In the genomic region with DNA sequence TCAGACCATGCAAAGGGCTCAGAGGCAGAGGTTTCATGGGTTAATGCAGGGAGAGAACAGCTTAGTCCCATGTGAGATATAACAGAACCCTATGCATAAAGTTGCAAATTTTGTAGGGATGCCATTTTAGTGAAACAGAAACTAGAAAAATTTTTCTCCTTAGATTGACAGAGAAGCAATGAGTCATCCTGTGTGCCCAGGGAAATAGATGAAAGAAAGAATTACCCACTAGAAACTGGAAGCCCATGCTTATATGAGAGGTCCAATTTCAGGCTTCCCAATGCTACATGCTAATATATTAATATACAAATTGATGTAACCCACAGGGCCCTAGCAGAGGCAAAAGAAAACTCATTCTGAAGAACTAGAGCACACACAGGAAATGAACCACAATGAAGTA, we compare ENCODE assay signal across 29 cellular contexts. TPM values are rescaled to one million over a fixed set of nuclear protein-coding genes. Genes with fewer than 3 reads are reported as not detected.
DNase-seq lines count a peak whose midpoint lies in the region; ATAC-seq, FAIRE-seq and TF ChIP-seq lines count a peak whose summit lies in the region.
"Had no signal": no experiment of that assay in that cellular context is flagged by ENCODE, and none has a peak within 500 bp of the region (broad histone marks: within the 10 kb centered on the region; RNA-seq: fewer than 3 reads in every experiment).

No MANE protein-coding gene starts in this region.

- TF ChIP-seq POLR2A in GM12891 (IDR thresholded peaks at IDR 0.05; ENCODE audit: low read depth, low read length): no peak

- no peak overlapping the region for H3K4me3 ChIP-seq in choroid plexus epithelial cell (ENCODE audit: low read depth, low read length)
- H3K4me3 ChIP-seq: esophagus squamous epithelium, transverse colon had no signal

- H3K36me3 Mint-ChIP-seq in activated CD4-positive, alpha-beta T cell treated with anti-CD3 and anti-CD28 coated beads for 36 hours (ENCODE audit: low read depth): no peaks in the 10 kb centered on the region
- H3K36me3 Mint-ChIP-seq in stimulated activated memory B cell treated with anti-CD40 and anti-IgM and Interleukin-4, amounts not matched to agents 10 μg/mL and 1 μg/mL and 100 μg/mL, for 72 hours: no peaks in the 10 kb centered on the region

- POLR2A ChIA-PET in activated CD4-positive, alpha-beta T cell treated with anti-CD3 and anti-CD28 coated beads for 36 hours (lab: Charles Lee): no interaction called here

- peaks cover 1% of the 10 kb centered on the region for H3K27me3 Mint-ChIP-seq in activated CD4-positive, alpha-beta T cell treated with anti-CD3 and anti-CD28 coated beads for 36 hours
- H3K27me3 Mint-ChIP-seq in stimulated activated memory B cell treated with anti-CD40 and anti-IgM and Interleukin-4, amounts not matched to agents 10 μg/mL and 1 μg/mL and 100 μg/mL, for 72 hours: peaks cover 36% of the 10 kb centered on the region
- H3K27me3 Mint-ChIP-seq: activated naive CD4-positive, alpha-beta T cell treated with anti-CD3 and anti-CD28 coated beads, Interleukin-2, amount 50 U/mL, for 24 hours had no signal

- no peak for FAIRE-seq in GM12891 (lab: Jason Lieb, UNC)
- FAIRE-seq: D721Med, TTC549 had no signal

- CTCF ChIA-PET in activated CD4-positive, alpha-beta T cell treated with anti-CD3 and anti-CD28 coated beads for 36 hours (lab: Charles Lee): interaction anchor here (0.8 to 0.9 kb wide), 2 partner anchors 12 to 334 kb away, joined by 3 read pairs; no protein-coding TSS in a partner anchor

- peaks cover 6% of the 10 kb centered on the region for H3K9me3 Mint-ChIP-seq in activated CD4-positive, alpha-beta T cell treated with anti-CD3 and anti-CD28 coated beads for 36 hours (ENCODE audit: low read depth)
- H3K9me3 Mint-ChIP-seq in stimulated activated memory B cell treated with anti-CD40 and anti-IgM and Interleukin-4, amounts not matched to agents 10 μg/mL and 1 μg/mL and 100 μg/mL, for 72 hours: peaks cover 3% of the 10 kb centered on the region

- peaks cover 7% of the 10 kb centered on the region for H3K4me1 Mint-ChIP-seq in activated CD4-positive, alpha-beta T cell treated with anti-CD3 and anti-CD28 coated beads for 36 hours
- H3K4me1 Mint-ChIP-seq in stimulated activated memory B cell treated with anti-CD40 and anti-IgM and Interleukin-4, amounts not matched to agents 10 μg/mL and 1 μg/mL and 100 μg/mL, for 72 hours: no peaks in the 10 kb centered on the region

- intact Hi-C loops in activated CD4-positive, alpha-beta T cell treated with anti-CD3 and anti-CD28 coated beads for 36 hours (cut with DNase I, micrococcal nuclease): no loop called here

- ATAC-seq in activated CD4-positive, alpha-beta T cell treated with anti-CD3 and anti-CD28 coated beads for 36 hours: peak; percentile 33
- ATAC-seq in stimulated activated memory B cell treated with anti-CD40 and anti-IgM and Interleukin-4, amounts not matched to agents 10 μg/mL and 1 μg/mL and 100 μg/mL, for 72 hours: no peak
- ATAC-seq: activated CD8-positive, alpha-beta memory T cell treated with anti-CD3 and anti-CD28 coated beads, Interleukin-2, amount 10 ng/mL, durations not matched to agents 7 days and 5 days; effector memory CD8-positive, alpha-beta T cell had no signal

- no peak for DNase-seq in activated CD4-positive, alpha-beta T cell treated with anti-CD3 and anti-CD28 coated beads for 36 hours
- no peak for DNase-seq in activated CD4-positive, alpha-beta T cell treated with anti-CD3 and anti-CD28 coated beads for 1 hour
- DNase-seq in M059J (ENCODE audit: low read depth) (peak; percentile 46), choroid plexus epithelial cell (ENCODE audit: low read depth) (peak; percentile 31), renal cortical epithelial cell (ENCODE audit: low read depth) (peak; percentile 43), GM12891 (ENCODE audit: insufficient read length, low spot score) (no peak)
- no peak for DNase-seq in stimulated activated CD4-positive, alpha-beta T cell treated with anti-CD3 and anti-CD28 coated beads, Interleukin-1b, Interleukin-23, amount 100 ng/mL, for 48 hours
- DNase-seq: activated CD4-positive, alpha-beta T cell treated with anti-CD3 and anti-CD28 coated beads for 4 hours; activated CD8-positive, alpha-beta memory T cell treated with anti-CD3 and anti-CD28 coated beads, Interleukin-2, amount 10 ng/mL, durations not matched to agents 7 days and 5 days; C1 segment of cervical spinal cord; effector memory CD8-positive, alpha-beta T cell; esophagus squamous epithelium; GOT3; mammary epithelial cell; NCI-H146; NCI-H526 treated with DMSO at 0.1 percent for 48 hours; nucleus accumbens; retina; Right ventricle myocardium superior; stimulated activated CD4-positive, alpha-beta T cell treated with anti-CD3 and anti-CD28 coated beads, Interleukin-12 subunit alpha, Interleukin-12 subunit beta, amount 100 ng/mL, for 4 hours; SW 1271; transverse colon had no signal

- no peak overlapping the region for H3K27ac Mint-ChIP-seq in activated CD4-positive, alpha-beta T cell treated with anti-CD3 and anti-CD28 coated beads for 36 hours
- no peak overlapping the region for H3K27ac Mint-ChIP-seq in stimulated activated memory B cell treated with anti-CD40 and anti-IgM and Interleukin-4, amounts not matched to agents 10 μg/mL and 1 μg/mL and 100 μg/mL, for 72 hours
- H3K27ac Mint-ChIP-seq: activated CD8-positive, alpha-beta memory T cell treated with anti-CD3 and anti-CD28 coated beads, Interleukin-2, amount 10 ng/mL, durations not matched to agents 7 days and 5 days; activated naive CD4-positive, alpha-beta T cell treated with anti-CD3 and anti-CD28 coated beads, Interleukin-2, amount 50 U/mL, for 24 hours had no signal

- no peak for TF ChIP-seq CTCF in choroid plexus epithelial cell (conservative IDR thresholded peaks at IDR 0.05; ENCODE audit: low read depth, low read length)

- H3K4me3 Mint-ChIP-seq in activated CD4-positive, alpha-beta T cell treated with anti-CD3 and anti-CD28 coated beads for 36 hours: no peak overlapping the region
- H3K4me3 Mint-ChIP-seq in stimulated activated memory B cell treated with anti-CD40 and anti-IgM and Interleukin-4, amounts not matched to agents 10 μg/mL and 1 μg/mL and 100 μg/mL, for 72 hours: no peak overlapping the region
- H3K4me3 Mint-ChIP-seq: activated CD8-positive, alpha-beta memory T cell treated with anti-CD3 and anti-CD28 coated beads, Interleukin-2, amount 10 ng/mL, durations not matched to agents 7 days and 5 days; activated naive CD4-positive, alpha-beta T cell treated with anti-CD3 and anti-CD28 coated beads, Interleukin-2, amount 50 U/mL, for 24 hours; effector memory CD8-positive, alpha-beta T cell had no signal

TF ChIP-seq in GM12891, 5 proteins besides CTCF, POLR2A, EP300 and RAD21:
- TF ChIP-seq SPI1 (IDR thresholded peaks at IDR 0.05; ENCODE audit: low read depth, low read length) (no peak), POU2F2 (IDR thresholded peaks at IDR 0.05; ENCODE audit: low read depth, low read length) (no peak), PAX5 (IDR thresholded peaks at IDR 0.05; ENCODE audit: insufficient read depth, low read length, severe bottlenecking) (no peak), TAF1 (IDR thresholded peaks at IDR 0.05; ENCODE audit: low read depth, low read length) (no peak), POLR2AphosphoS5 (IDR thresholded peaks at IDR 0.05; ENCODE audit: low read depth, low read length) (no peak)

RNA-seq across cellular contexts. Expression of gene SHISA2, which starts 44.0 kb away (rescaled TPM):
- total RNA-seq in activated CD4-positive, alpha-beta T cell treated with anti-CD3 and anti-CD28 coated beads for 36 hours: under 1 TPM in 1 of 2 experiments, not detected in 1; 0.07 TPM
- 0.44 TPM in 1 of 2 replicates, not detected in the other for total RNA-seq in M059J (2014; rRNA removed; shearing (Covaris generic))
- 68.7 and 266 TPM in 2 replicates for total RNA-seq in renal cortical epithelial cell
- not detected for polyA plus RNA-seq in GM12891 (2012; ENCODE audit: low read depth, missing spikeins)
- total RNA-seq: A172, G401, OCI-LY7, transverse colon had no signal

Comparison
In these comparisons a context has a peak if more than half of its experiments do, and no peak if none do; other contexts are left out.
1. DNase-seq: peak in M059J (single experiment), choroid plexus epithelial cell (single experiment) and renal cortical epithelial cell (single experiment); none in activated CD4-positive, alpha-beta T cell treated with anti-CD3 and anti-CD28 coated beads for 36 hours (single experiment), activated CD4-positive, alpha-beta T cell treated with anti-CD3 and anti-CD28 coated beads for 1 hour (single experiment), stimulated activated CD4-positive, alpha-beta T cell treated with anti-CD3 and anti-CD28 coated beads, Interleukin-1b, Interleukin-23, amount 100 ng/mL, for 48 hours (single experiment) and GM12891 (single experiment).
2. RNA of gene SHISA2, which starts 44.0 kb away (total RNA-seq): 68.7 to 266 TPM in renal cortical epithelial cell; 0.44 TPM in M059J and 0.07 TPM in activated CD4-positive, alpha-beta T cell treated with anti-CD3 and anti-CD28 coated beads for 36 hours; every median in the first group is over 10 times any median in the second.